ENCODE assay signal across 29 cellular contexts in genomic region chr6:135814043-135814442, GRCh38. TPM values are rescaled to one million over a fixed set of nuclear protein-coding genes. Genes with fewer than 3 reads are reported as not detected.
DNase-seq lines count a peak whose midpoint lies in the region; ATAC-seq and TF ChIP-seq lines count a peak whose summit lies in the region.
"Had no signal": no experiment of that assay in that cellular context is flagged by ENCODE, and none has a peak within 500 bp of the region (broad histone marks: within the 10 kb centered on the region; RNA-seq: fewer than 3 reads in every experiment).

No MANE protein-coding gene starts in this region.

- intact Hi-C loops in right lobe of liver (cut with DNase I), result no loop called here
- intact Hi-C loops in activated T-helper 2 cell treated with anti-CD3 and anti-CD28 coated beads, Interferon-gamma antibody, Interleukin-2, Interleukin-4, amounts not matched to agents 10 μg/mL and 5 μg/mL and 100 μg/mL, durations not matched to agents 14 hours and 24 hours and 36 hours (cut with micrococcal nuclease), result no loop called here

- H3K27ac ChIP-seq in right lobe of liver, result peak overlapping the region in 2 of 3 donors; percentile 42 to 55
- H3K27ac ChIP-seq: SJCRH30 had no signal

- H3K27me3 Mint-ChIP-seq in activated T-helper 2 cell treated with anti-CD3 and anti-CD28 coated beads, Interferon-gamma antibody, Interleukin-2, Interleukin-4, amounts not matched to agents 10 μg/mL and 5 μg/mL and 100 μg/mL, durations not matched to agents 14 hours and 24 hours and 36 hours (ENCODE audit: low read depth), result no peaks in the 10 kb centered on the region

- H3K4me3 ChIP-seq in epithelial cell of proximal tubule (ENCODE audit: low read depth, low read length), result no peak overlapping the region
- H3K4me3 ChIP-seq in right lobe of liver, result no peak overlapping the region
- H3K4me3 ChIP-seq: GM12878, SJCRH30 had no signal

- no peaks in the 10 kb centered on the region for H3K27me3 ChIP-seq in right lobe of liver
- H3K27me3 ChIP-seq: BE2C, SJCRH30 had no signal

- H3K27ac Mint-ChIP-seq in activated T-helper 2 cell treated with anti-CD3 and anti-CD28 coated beads, Interferon-gamma antibody, Interleukin-2, Interleukin-4, amounts not matched to agents 10 μg/mL and 5 μg/mL and 100 μg/mL, durations not matched to agents 14 hours and 24 hours and 36 hours, result no peak overlapping the region
- H3K27ac Mint-ChIP-seq: CD14-positive monocyte had no signal

- ATAC-seq in right lobe of liver, result peak; percentile 93 to 96 (median 96)
- ATAC-seq: GM12878, HCT116, PC-3, SK-N-SH treated with all-trans-retinoic acid at 6 μM for 48 hours had no signal

- 17% methylated on average over 4 of the region's 4 CpGs for WGBS in right lobe of liver (ENCODE audit: insufficient coverage, low coverage, low lambda C conversion rate, missing lambda C conversion rate)

- peaks cover 0 to 14% (median 6%) of the 10 kb centered on the region in 4 donors for H3K4me1 ChIP-seq in right lobe of liver
- H3K4me1 ChIP-seq: SJCRH30 had no signal

- TF ChIP-seq POLR2A in right lobe of liver (IDR thresholded peaks at IDR 0.05), result no peak

- DNase-seq in DMS53 (lab: John Stamatoyannopoulos, UW), result peak; percentile 2
- no peak for DNase-seq in DMS53 treated with DMSO at 0.1 percent for 48 hours (lab: John Stamatoyannopoulos, UW; ENCODE audit: unreplicated experiment)
- DNase-seq in epithelial cell of proximal tubule (ENCODE audit: low read depth), result peak; percentile 6
- peak; percentile 57 to 77 (median 67) for DNase-seq in right lobe of liver
- no peak for DNase-seq in dedifferentiated amniotic fluid mesenchymal stem cell (ENCODE audit: extremely low spot score)
- DNase-seq in COLO829 (ENCODE audit: low spot score), result no peak
- no peak for DNase-seq in activated T-helper 2 cell treated with anti-CD3 and anti-CD28 coated beads, Interferon-gamma antibody, Interleukin-2, Interleukin-4, amounts not matched to agents 10 μg/mL and 5 μg/mL and 100 μg/mL, durations not matched to agents 14 hours and 24 hours and 36 hours (ENCODE audit: low spot score)
- DNase-seq in SHP77 (lab: John Stamatoyannopoulos, UW), result no peak
- DNase-seq: 8988T; ACHN; BE2C; DMS79; EL; GDM1; GOT3; NCI-H1048; NCI-H1417; NCI-H1694 treated with DMSO at 0.1 percent for 48 hours; NCI-H2081 treated with DMSO at 0.1 percent for 48 hours; NCI-H2171; NCI-H524; NCI-H82; NK-92 treated with Interleukin-12 subunit alpha and Interleukin-12 subunit beta, amount 100 ng/mL, for 24 hours; PC-3; SJCRH30 had no signal

- peaks cover 9% of the 10 kb centered on the region for H3K9me3 Mint-ChIP-seq in activated T-helper 2 cell treated with anti-CD3 and anti-CD28 coated beads, Interferon-gamma antibody, Interleukin-2, Interleukin-4, amounts not matched to agents 10 μg/mL and 5 μg/mL and 100 μg/mL, durations not matched to agents 14 hours and 24 hours and 36 hours

- H3K9me3 ChIP-seq in right lobe of liver, result no peaks in the 10 kb centered on the region
- H3K9me3 ChIP-seq: BE2C, SJCRH30 had no signal

- H3K36me3 Mint-ChIP-seq in activated T-helper 2 cell treated with anti-CD3 and anti-CD28 coated beads, Interferon-gamma antibody, Interleukin-2, Interleukin-4, amounts not matched to agents 10 μg/mL and 5 μg/mL and 100 μg/mL, durations not matched to agents 14 hours and 24 hours and 36 hours (ENCODE audit: low read depth), result no peaks in the 10 kb centered on the region
- H3K36me3 Mint-ChIP-seq: CD14-positive monocyte had no signal

- TF ChIP-seq CTCF in epithelial cell of proximal tubule (conservative IDR thresholded peaks at IDR 0.05; ENCODE audit: low read depth, low read length) (no peak), right lobe of liver (IDR thresholded peaks at IDR 0.05) (no peak)

- H3K36me3 ChIP-seq in right lobe of liver, result peaks cover 0 to 5% (median 2%) of the 10 kb centered on the region in 4 donors
- H3K36me3 ChIP-seq: BE2C, SJCRH30 had no signal

- peaks cover 2% of the 10 kb centered on the region for H3K4me1 Mint-ChIP-seq in activated T-helper 2 cell treated with anti-CD3 and anti-CD28 coated beads, Interferon-gamma antibody, Interleukin-2, Interleukin-4, amounts not matched to agents 10 μg/mL and 5 μg/mL and 100 μg/mL, durations not matched to agents 14 hours and 24 hours and 36 hours (ENCODE audit: low read depth)

- no peak overlapping the region for H3K4me3 Mint-ChIP-seq in activated T-helper 2 cell treated with anti-CD3 and anti-CD28 coated beads, Interferon-gamma antibody, Interleukin-2, Interleukin-4, amounts not matched to agents 10 μg/mL and 5 μg/mL and 100 μg/mL, durations not matched to agents 14 hours and 24 hours and 36 hours (ENCODE audit: low read depth)
- H3K4me3 Mint-ChIP-seq: CD14-positive monocyte had no signal

RNA-seq across cellular contexts. Expression of gene PDE7B, which starts 37.5 kb away (rescaled TPM):
- 1.2 and 2.4 TPM in 2 replicates for total RNA-seq in epithelial cell of proximal tubule
- 1 to 10 TPM; 1.1 to 5.1 (median 1.9) TPM for total RNA-seq in right lobe of liver
- total RNA-seq in activated T-helper 2 cell treated with anti-CD3 and anti-CD28 coated beads, Interferon-gamma antibody, Interleukin-2, Interleukin-4, amounts not matched to agents 10 μg/mL and 5 μg/mL and 100 μg/mL, durations not matched to agents 14 hours and 24 hours and 36 hours, result 27.6 and 28.8 TPM in 2 replicates
- total RNA-seq: GM12878, PC-3 had no signal

Comparison
In these comparisons a context has a peak if more than half of its experiments do, and no peak if none do; other contexts are left out.
1. DNase-seq: peak in DMS53 (single experiment), epithelial cell of proximal tubule (single experiment) and right lobe of liver (3 of 3); none in DMS53 treated with DMSO at 0.1 percent for 48 hours (single experiment), dedifferentiated amniotic fluid mesenchymal stem cell (single experiment), COLO829 (single experiment), activated T-helper 2 cell treated with anti-CD3 and anti-CD28 coated beads, Interferon-gamma antibody, Interleukin-2, Interleukin-4, amounts not matched to agents 10 μg/mL and 5 μg/mL and 100 μg/mL, durations not matched to agents 14 hours and 24 hours and 36 hours (single experiment) and SHP77 (0 of 2).